33 cellular contexts compared by ENCODE assay signal in the genomic region with DNA sequence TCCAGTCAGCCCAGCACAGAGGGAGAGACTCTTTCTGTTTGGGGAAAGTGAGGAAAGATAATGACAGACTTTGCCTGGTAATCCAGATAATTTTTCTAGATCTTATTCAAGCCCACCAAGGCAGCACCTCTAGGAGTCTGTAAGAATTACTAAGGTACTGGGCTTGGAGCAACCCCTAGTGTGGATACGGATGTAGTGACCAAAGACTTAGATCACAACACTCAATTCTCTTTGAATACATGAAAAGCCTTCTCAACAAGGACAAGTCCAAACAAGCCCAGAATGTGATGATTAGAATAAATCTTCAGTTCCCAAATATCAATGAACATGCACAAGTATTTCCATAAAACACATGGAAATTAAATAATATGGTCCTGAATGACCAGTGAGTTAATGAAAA.
"Had no signal": no experiment of that assay in that cellular context is flagged by ENCODE, and none has a peak within 500 bp of the region (broad histone marks: within the 10 kb centered on the region; RNA-seq: fewer than 3 reads in every experiment).

No MANE protein-coding gene starts in this region.

- H3K9me3 ChIP-seq: adrenal gland, body of pancreas, colonic mucosa, heart left ventricle, left lung, lower lobe of right lung, mucosa of descending colon, uterus had no signal

- H3K4me3 Mint-ChIP-seq: activated CD4-positive, alpha-beta T cell treated with anti-CD3 and anti-CD28 coated beads, Interleukin-2, amount 10 ng/mL, durations not matched to agents 7 days and 5 days; activated CD8-positive, alpha-beta T cell treated with anti-CD3 and anti-CD28 coated beads, Interleukin-2, amount 10 ng/mL, durations not matched to agents 7 days and 5 days; activated naive CD8-positive, alpha-beta T cell treated with anti-CD3 and anti-CD28 coated beads for 36 hours; natural killer cell treated with Interleukin-12 subunit alpha and Interleukin-12 subunit beta and Interleukin-15 and Interleukin-18, amount 100 ng/mL, for 72 hours; T-helper 17 cell; type B pancreatic cell had no signal

- H3K36me3 ChIP-seq: adrenal gland, cardiac muscle cell, colonic mucosa, heart left ventricle, left lung, lower lobe of right lung, uterus, WERI-Rb-1 had no signal

- FAIRE-seq: endometrium had no signal

- DNase-seq: activated CD4-positive, alpha-beta T cell treated with anti-CD3 and anti-CD28 coated beads for 1 hour; activated CD4-positive, alpha-beta T cell treated with anti-CD3 and anti-CD28 coated beads, Interleukin-2, amount 10 ng/mL, durations not matched to agents 7 days and 5 days; activated CD8-positive, alpha-beta T cell treated with anti-CD3 and anti-CD28 coated beads, Interleukin-2, amount 10 ng/mL, durations not matched to agents 7 days and 5 days; activated effector memory CD4-positive, alpha-beta T cell treated with Interleukin-2 at 50 U/mL for 16 hours; activated naive CD4-positive, alpha-beta T cell treated with Interleukin-2 at 50 U/mL for 16 hours; activated naive CD8-positive, alpha-beta T cell treated with anti-CD3 and anti-CD28 coated beads for 36 hours; activated T-cell treated with anti-CD3 and anti-CD28 coated beads for 4 hours; adrenal gland; aorta; body of pancreas; cerebellar nuclear complex; colonic mucosa; effector CD8-positive, alpha-beta T cell; foreskin fibroblast; heart left ventricle; hypothalamus; kidney glomerular epithelial cell; left lung; lower lobe of right lung; mucosa of descending colon; posterior cingulate gyrus; right cardiac atrium; stimulated activated CD4-positive, alpha-beta T cell treated with anti-CD3 and anti-CD28 coated beads, Interleukin-2, amount 100 ng/mL, for 48 hours; stimulated activated naive CD8-positive, alpha-beta T cell treated with anti-CD3 and anti-CD28 coated beads, Interleukin-15, Interleukin-2, amounts not matched to agents 100 U/mL and 50 U/mL, for 24 hours; substantia nigra; T-helper 17 cell; T1000; uterus; WERI-Rb-1 had no signal

- H3K27ac ChIP-seq: adrenal gland, body of pancreas, cardiac muscle cell, colonic mucosa, heart left ventricle, left lung, lower lobe of right lung, uterus, WERI-Rb-1 had no signal

- H3K27me3 ChIP-seq: adrenal gland, body of pancreas, cardiac muscle cell, colonic mucosa, heart left ventricle, left lung, uterus had no signal

- H3K36me3 Mint-ChIP-seq: type B pancreatic cell had no signal

- H3K4me1 ChIP-seq: adrenal gland, body of pancreas, colonic mucosa, heart left ventricle, left lung, lower lobe of right lung, uterus had no signal

- ATAC-seq: activated CD8-positive, alpha-beta T cell treated with anti-CD3 and anti-CD28 coated beads, Interleukin-2, amount 10 ng/mL, durations not matched to agents 7 days and 5 days; body of pancreas; heart left ventricle; left lung; mucosa of descending colon; natural killer cell treated with Interleukin-12 subunit alpha and Interleukin-12 subunit beta and Interleukin-15 and Interleukin-18, amount 100 ng/mL, for 72 hours; right cardiac atrium; stimulated activated naive CD8-positive, alpha-beta T cell treated with anti-CD3 and anti-CD28 coated beads, Interleukin-15, Interleukin-2, amounts not matched to agents 100 U/mL and 50 U/mL, for 24 hours; T-helper 17 cell had no signal

- H3K27me3 Mint-ChIP-seq: activated CD4-positive, alpha-beta T cell treated with anti-CD3 and anti-CD28 coated beads, Interleukin-2, amount 10 ng/mL, durations not matched to agents 7 days and 5 days; natural killer cell treated with Interleukin-12 subunit alpha and Interleukin-12 subunit beta and Interleukin-15 and Interleukin-18, amount 100 ng/mL, for 72 hours; type B pancreatic cell had no signal

- H3K4me3 ChIP-seq: adrenal gland, body of pancreas, cardiac muscle cell, colonic mucosa, heart left ventricle, left lung, lower lobe of right lung, mucosa of descending colon, uterus had no signal

- H3K27ac Mint-ChIP-seq: activated CD8-positive, alpha-beta T cell treated with anti-CD3 and anti-CD28 coated beads, Interleukin-2, amount 10 ng/mL, durations not matched to agents 7 days and 5 days; activated naive CD8-positive, alpha-beta T cell treated with anti-CD3 and anti-CD28 coated beads for 36 hours; natural killer cell treated with Interleukin-12 subunit alpha and Interleukin-12 subunit beta and Interleukin-15 and Interleukin-18, amount 100 ng/mL, for 72 hours; T-helper 17 cell; type B pancreatic cell had no signal
